8 cellular contexts compared by ENCODE assay signal in genomic region chr16:57519796-57520360, GRCh38. TPM values are rescaled to one million over a fixed set of nuclear protein-coding genes. Genes with fewer than 3 reads are reported as not detected.
DNase-seq lines count a peak whose midpoint lies in the region; ATAC-seq and TF ChIP-seq lines count a peak whose summit lies in the region.

No MANE protein-coding gene starts in this region.

- H3K27ac Mint-ChIP-seq in osteocyte (ENCODE audit: unreplicated experiment), result no peak overlapping the region

- H3K9me3 ChIP-seq in tibial artery, result no peaks in the 10 kb centered on the region

- peaks cover 20 to 60% (median 32%) of the 10 kb centered on the region in 3 donors for H3K36me3 ChIP-seq in tibial artery

- no peaks in the 10 kb centered on the region for H3K4me1 ChIP-seq in foreskin keratinocyte
- H3K4me1 ChIP-seq in tibial artery, result peaks cover 0 to 16% (median 3%) of the 10 kb centered on the region in 4 donors

- no peak overlapping the region for H3K4me3 ChIP-seq in tibial artery

- no peaks in the 10 kb centered on the region for H3K9me3 Mint-ChIP-seq in osteocyte (ENCODE audit: unreplicated experiment)

- intact Hi-C loops in tibial artery (cut with DNase I; ENCODE audit: low total_unique reads), result no loop called here

- ATAC-seq in HG02973 (IDR thresholded peaks at IDR 0.05; ENCODE audit: unreplicated experiment) (peak; percentile 72), foreskin keratinocyte (peak; percentile 67)

- H3K4me3 Mint-ChIP-seq in osteocyte (ENCODE audit: unreplicated experiment), result no peak overlapping the region

- H3K4me1 Mint-ChIP-seq in osteocyte (ENCODE audit: unreplicated experiment), result no peaks in the 10 kb centered on the region

- peak; percentile 31 for DNase-seq in NK-92 treated with Interleukin-12 subunit alpha and Interleukin-12 subunit beta, amount 100 ng/mL, for 24 hours (lab: John Stamatoyannopoulos, UW)
- DNase-seq in NK-92 (lab: John Stamatoyannopoulos, UW; ENCODE audit: unreplicated experiment), result no peak
- DNase-seq in RPMI8226, result peak; percentile 83
- DNase-seq in activated T-helper 9 cell treated with anti-CD3 and anti-CD28 coated beads, Interleukin-2, amount 50 U/mL, for 16 hours (ENCODE audit: low read depth), result peak; percentile 65
- no peak for DNase-seq in foreskin keratinocyte
- peak; percentile 92 for DNase-seq in osteocyte (ENCODE audit: extremely low spot score, unreplicated experiment)
- DNase-seq in tibial artery, result peak; percentile 67 to 85

- H3K27ac ChIP-seq in foreskin keratinocyte (no peak overlapping the region), tibial artery (no peak overlapping the region)

- TF ChIP-seq CTCF in foreskin keratinocyte (conservative IDR thresholded peaks at IDR 0.05) (peak; percentile 91), osteocyte (IDR thresholded peaks at IDR 0.05) (peak; percentile 97), tibial artery (IDR thresholded peaks at IDR 0.05) (peak; percentile 89 to 96)

- H3K27me3 Mint-ChIP-seq in osteocyte (ENCODE audit: unreplicated experiment), result no peaks in the 10 kb centered on the region

- H3K36me3 Mint-ChIP-seq in osteocyte (ENCODE audit: unreplicated experiment), result peaks cover 20% of the 10 kb centered on the region

- H3K27me3 ChIP-seq in foreskin keratinocyte (no peaks in the 10 kb centered on the region), tibial artery (no peaks in the 10 kb centered on the region)

RNA-seq across cellular contexts. Expression of gene CCDC102A, which starts 16.5 kb away (rescaled TPM):
- 4.9 and 5.1 TPM in 2 replicates for total RNA-seq in foreskin keratinocyte
- 4.0 and 4.2 TPM in 2 replicates for polyA plus RNA-seq in foreskin keratinocyte
- total RNA-seq in osteocyte, result 17.2 and 18.8 TPM in 2 replicates

RNA-seq across cellular contexts. Expression of gene ADGRG5, which starts 22.6 kb away (rescaled TPM):
- total RNA-seq in foreskin keratinocyte (not detected in 2 replicates), osteocyte (not detected in 2 replicates)
- 0.02 TPM in 1 of 2 replicates, not detected in the other for polyA plus RNA-seq in foreskin keratinocyte

RNA-seq across cellular contexts. Expression of gene DOK4, which starts 33.6 kb away (rescaled TPM):
- 12.8 and 15.8 TPM in 2 replicates for total RNA-seq in foreskin keratinocyte
- polyA plus RNA-seq in foreskin keratinocyte, result 10.4 and 13.8 TPM in 2 replicates
- total RNA-seq in osteocyte, result 22.5 and 24.4 TPM in 2 replicates

RNA-seq across cellular contexts. Expression of gene POLR2C, which starts 57.4 kb away (rescaled TPM):
- total RNA-seq in foreskin keratinocyte (57.8 and 58.3 TPM in 2 replicates), osteocyte (46.8 and 47.8 TPM in 2 replicates)
- polyA plus RNA-seq in foreskin keratinocyte, result 49.8 and 55.8 TPM in 2 replicates

Comparison
In these comparisons a context has a peak if more than half of its experiments do, and no peak if none do; other contexts are left out.
1. DNase-seq: peak in NK-92 treated with Interleukin-12 subunit alpha and Interleukin-12 subunit beta, amount 100 ng/mL, for 24 hours (single experiment), RPMI8226 (single experiment), activated T-helper 9 cell treated with anti-CD3 and anti-CD28 coated beads, Interleukin-2, amount 50 U/mL, for 16 hours (single experiment), osteocyte (single experiment) and tibial artery (2 of 2); none in NK-92 (single experiment) and foreskin keratinocyte (0 of 2).
2. Peak in every context shown above with its lines, with median percentiles within 50 percentile points of each other: CTCF ChIP-seq.